In genomic region chr2:233453111-233453915, GRCh38 we compare ENCODE assay signal across 1 cellular context.
TF ChIP-seq lines count a peak whose summit lies in the region.

No MANE protein-coding gene starts in this region.

TF ChIP-seq in H1, 55 proteins besides CTCF, POLR2A, EP300 and RAD21:
- TF ChIP-seq MAX (IDR thresholded peaks at IDR 0.05) (no peak), SUZ12 (IDR thresholded peaks at IDR 0.05; ENCODE audit: low read length) (no peak), CBX8 (IDR thresholded peaks at IDR 0.05; ENCODE audit: borderline replicate concordance, low read depth, low read length) (no peak), JUN (IDR thresholded peaks at IDR 0.05; ENCODE audit: low read depth, low read length) (no peak), NRF1 (IDR thresholded peaks at IDR 0.05; ENCODE audit: low read depth, low read length) (no peak), TEAD4 (IDR thresholded peaks at IDR 0.05; ENCODE audit: low read depth, low read length) (no peak), POLR2AphosphoS5 (IDR thresholded peaks at IDR 0.05; ENCODE audit: low read depth, low read length) (no peak), SIRT6 (IDR thresholded peaks at IDR 0.05; ENCODE audit: low read length) (no peak), CREB1 (IDR thresholded peaks at IDR 0.05) (no peak), SP2 (IDR thresholded peaks at IDR 0.05; ENCODE audit: low read length) (no peak), MAFK (IDR thresholded peaks at IDR 0.05; ENCODE audit: low read depth, low read length) (no peak), PHF8 (conservative IDR thresholded peaks at IDR 0.05; ENCODE audit: low read depth, low read length) (no peak), RBBP5 (IDR thresholded peaks at IDR 0.05; ENCODE audit: borderline replicate concordance, low read depth, low read length) (no peak), CHD1 (IDR thresholded peaks at IDR 0.05; ENCODE audit: low read depth, low read length) (no peak), KDM5A (IDR thresholded peaks at IDR 0.05; ENCODE audit: low read length) (no peak), EZH2 (IDR thresholded peaks at IDR 0.05; ENCODE audit: low read depth, low read length, severe bottlenecking) (no peak), BRCA1 (IDR thresholded peaks at IDR 0.05; ENCODE audit: low read depth, low read length) (no peak), FOSL1 (IDR thresholded peaks at IDR 0.05; ENCODE audit: insufficient read depth, low read depth, low read length) (no peak)
